ENCODE assay signal across 5 cellular contexts in genomic region chr15:35082371-35083348, GRCh38. TPM values are rescaled to one million over a fixed set of nuclear protein-coding genes. Genes with fewer than 3 reads are reported as not detected.
"Had no signal": no experiment of that assay in that cellular context is flagged by ENCODE, and none has a peak within 500 bp of the region (broad histone marks: within the 10 kb centered on the region; RNA-seq: fewer than 3 reads in every experiment).

No MANE protein-coding gene starts in this region.

RNA-seq across cellular contexts. Expression of gene NANOGP8, which starts 2.4 kb away (rescaled TPM):
- total RNA-seq: M059J, PC-3, Right ventricle myocardium superior, SJSA1 had no signal
- polyA plus RNA-seq: SK-N-SH had no signal
